Comparison of ENCODE assay signal across 9 cellular contexts in the genomic region with DNA sequence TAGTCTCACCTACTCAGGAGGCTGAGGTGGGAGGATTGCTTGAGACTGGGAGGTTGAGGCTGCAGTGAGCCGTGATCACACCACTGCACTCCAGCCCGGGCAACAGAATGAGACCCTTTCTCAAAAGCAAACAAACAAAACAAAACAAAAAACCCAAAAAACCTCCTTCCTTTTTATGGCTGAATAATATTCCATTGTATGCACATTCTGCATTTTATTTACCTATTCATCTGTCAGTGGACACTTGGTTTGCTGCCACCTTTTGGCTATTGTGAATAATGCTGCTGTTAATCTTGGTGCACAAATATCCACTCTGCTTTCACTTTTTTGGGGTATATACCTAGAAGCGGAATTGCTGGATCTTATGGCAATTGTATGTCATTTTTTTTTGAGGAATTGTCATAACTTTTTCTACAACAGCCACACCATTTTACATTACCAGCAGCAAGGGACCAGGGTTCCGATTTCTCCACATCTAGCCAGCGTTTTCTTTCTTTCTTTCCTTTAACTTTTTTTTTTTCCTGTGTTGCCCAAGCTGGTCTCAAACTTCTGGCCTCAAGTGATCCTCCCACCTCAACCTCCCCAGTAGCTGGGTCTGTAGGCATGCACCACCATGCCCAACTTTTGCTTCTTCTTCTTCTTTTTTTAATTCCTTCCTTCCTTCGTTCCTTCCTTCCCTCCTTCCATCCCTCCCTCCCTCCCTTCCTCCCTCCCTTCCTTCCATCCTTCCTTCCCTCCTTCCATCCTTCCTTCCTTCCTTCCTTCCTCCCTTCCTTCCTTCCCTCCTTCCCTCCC. TPM values are rescaled to one million over a fixed set of nuclear protein-coding genes. Genes with fewer than 3 reads are reported as not detected.
DNase-seq lines count a peak whose midpoint lies in the region; ATAC-seq and TF ChIP-seq lines count a peak whose summit lies in the region.
"Had no signal": no experiment of that assay in that cellular context is flagged by ENCODE, and none has a peak within 500 bp of the region (broad histone marks: within the 10 kb centered on the region; RNA-seq: fewer than 3 reads in every experiment).

No MANE protein-coding gene starts in this region.

- peak overlapping the region in 1 of 7 donors; percentile 57 for H3K27ac Mint-ChIP-seq in CD4-positive, alpha-beta memory T cell
- no peak overlapping the region for H3K27ac Mint-ChIP-seq in stimulated activated effector memory CD8-positive, alpha-beta T cell treated with anti-CD3 and anti-CD28 coated beads, Interleukin-12 subunit alpha, Interleukin-12 subunit beta, amount 100 ng/mL, for 72 hours
- H3K27ac Mint-ChIP-seq: IgD-negative memory B cell had no signal

- peaks cover 0 to 9% of the 10 kb centered on the region in 2 donors for H3K36me3 Mint-ChIP-seq in CD4-positive, alpha-beta memory T cell
- no peaks in the 10 kb centered on the region for H3K36me3 Mint-ChIP-seq in stimulated activated effector memory CD8-positive, alpha-beta T cell treated with anti-CD3 and anti-CD28 coated beads, Interleukin-12 subunit alpha, Interleukin-12 subunit beta, amount 100 ng/mL, for 72 hours

- peaks cover 0 to 5% (median 2%) of the 10 kb centered on the region in 4 donors for H3K4me1 Mint-ChIP-seq in CD4-positive, alpha-beta memory T cell
- peaks cover 6% of the 10 kb centered on the region for H3K4me1 Mint-ChIP-seq in stimulated activated effector memory CD8-positive, alpha-beta T cell treated with anti-CD3 and anti-CD28 coated beads, Interleukin-12 subunit alpha, Interleukin-12 subunit beta, amount 100 ng/mL, for 72 hours
- H3K4me1 Mint-ChIP-seq: IgD-negative memory B cell had no signal

- H3K4me3 ChIP-seq in CD4-positive, alpha-beta memory T cell (ENCODE audit: low read length in 2 of 2) = no peak overlapping the region
- H3K4me3 ChIP-seq in HCT116 (replicated peaks in 1 of 2; ENCODE audit: low read depth in 1 of 2, low read length in 2 of 2) (peak overlapping the region in 1 of 2 experiments; percentile 3; a peak in 1 of 4 replicates), adipocyte (ENCODE audit: low read length) (no peak overlapping the region), lung (no peak overlapping the region)

- no peaks in the 10 kb centered on the region for H4K20me1 ChIP-seq in HCT116 (ENCODE audit: insufficient read depth)

- no peaks in the 10 kb centered on the region for H3K9me2 ChIP-seq in HCT116 (ENCODE audit: insufficient read depth)

- no TSS peak for BruUV-seq in HCT116 (replicated peaks; lab: Mats Ljungman, UMichigan)

- H3K27me3 ChIP-seq in CD4-positive, alpha-beta memory T cell (ENCODE audit: insufficient read depth, low read length) = peaks cover 7% of the 10 kb centered on the region
- peaks cover 15% of the 10 kb centered on the region; the same call in 1 of the 2 replicates for H3K27me3 ChIP-seq in HCT116 (ENCODE audit: insufficient read depth, low read length)
- H3K27me3 ChIP-seq in adipocyte (replicated peaks; ENCODE audit: control insufficient read depth, insufficient read depth, low read length) = peaks cover 31% of the 10 kb centered on the region
- H3K27me3 ChIP-seq in lung (ENCODE audit: control insufficient read depth, insufficient read depth) = peaks cover 14% of the 10 kb centered on the region

- intact Hi-C loops in CD4-positive, alpha-beta memory T cell (cut with micrococcal nuclease) = loop anchor here (1.0 to 2.0 kb wide), 2 partner anchors 226 to 492 kb away; no protein-coding TSS in a partner anchor
- intact Hi-C loops in HCT116 (cut with micrococcal nuclease) = loop anchor here (5.0 kb wide), 1 partner anchor 222 kb away; a partner anchor contains a TSS

- TF ChIP-seq POLR2A in HCT116 (IDR thresholded peaks at IDR 0.05; ENCODE audit: borderline replicate concordance, extremely low read depth, insufficient read depth, insufficient read length) = no peak

- peaks cover 0 to 1% of the 10 kb centered on the region in 2 donors for H3K9me3 ChIP-seq in CD4-positive, alpha-beta memory T cell (ENCODE audit: control insufficient read depth in 1 of 2, low read length in 2 of 2)
- peaks cover 0 to 13% of the 10 kb centered on the region in 2 experiments; a peak in 2 of 4 replicates for H3K9me3 ChIP-seq in HCT116 (ENCODE audit: control insufficient read depth in 1 of 2, insufficient read depth in 1 of 2, low read depth in 1 of 2, low read length in 2 of 2)
- peaks cover 22% of the 10 kb centered on the region for H3K9me3 ChIP-seq in adipocyte (ENCODE audit: control insufficient read depth, low read length)
- peaks cover 0 to 19% of the 10 kb centered on the region in 2 donors for H3K9me3 ChIP-seq in lung (ENCODE audit: control insufficient read depth in 2 of 2, insufficient read depth in 1 of 2, low read length in 1 of 2)

- peak in 4 of 5 donors; percentile 24 to 34 (median 30) for DNase-seq in CD4-positive, alpha-beta memory T cell
- DNase-seq in HCT116 (ENCODE audit: low read depth, low spot score) (peak; percentile 21), adipocyte (ENCODE audit: low read depth) (peak; percentile 51), lung (ENCODE audit: low spot score) (no peak), amygdala (lab: John Stamatoyannopoulos, UW) (no peak), NCI-H1048 (lab: John Stamatoyannopoulos, UW) (no peak)
- no peak for DNase-seq in stimulated activated effector memory CD8-positive, alpha-beta T cell treated with anti-CD3 and anti-CD28 coated beads, Interleukin-12 subunit alpha, Interleukin-12 subunit beta, amount 100 ng/mL, for 72 hours (ENCODE audit: low spot score in 2 of 2)

- WGBS in lung, 2 donors = 85 to 92% methylated on average over 6 of the region's 6 CpGs

- H3K9ac ChIP-seq in HCT116 (ENCODE audit: low read length) = no peak overlapping the region
- H3K9ac ChIP-seq in adipocyte (ENCODE audit: low read length) = no peak overlapping the region

- TF ChIP-seq RAD21 in HCT116 (IDR thresholded peaks at IDR 0.05; ENCODE audit: low read depth) = peak; percentile 75

- no peak overlapping the region for H2AFZ ChIP-seq in HCT116 (ENCODE audit: low read depth, low read length, poor library complexity, severe bottlenecking)

- H3K4me1 ChIP-seq in CD4-positive, alpha-beta memory T cell (ENCODE audit: insufficient read depth, low read length) = no peaks in the 10 kb centered on the region
- H3K4me1 ChIP-seq in HCT116 (ENCODE audit: control insufficient read depth in 1 of 2, insufficient read depth in 2 of 2, low read length in 2 of 2) (peaks cover 9 to 22% of the 10 kb centered on the region in 2 experiments), adipocyte (ENCODE audit: control insufficient read depth, insufficient read depth, low read length) (peaks cover 6% of the 10 kb centered on the region), lung (ENCODE audit: control insufficient read depth in 2 of 2, insufficient read depth in 2 of 2, low read length in 2 of 2) (no peaks in the 10 kb centered on the region)

- RAD21 ChIA-PET in HCT116 (lab: Charles Lee; ENCODE audit: low non-redundant PET in 1 of 2, low total read pairs in 2 of 2, uncharacterized antibody in 2 of 2, unreplicated experiment in 2 of 2) = no interaction called here

- no peak overlapping the region for H3K27ac ChIP-seq in CD4-positive, alpha-beta memory T cell (ENCODE audit: low read depth, low read length)
- no peak overlapping the region for H3K27ac ChIP-seq in HCT116 (ENCODE audit: low read depth, low read length)
- H3K27ac ChIP-seq in lung (ENCODE audit: low read depth in 1 of 2, low read length in 1 of 2) = no peak overlapping the region

- H3K4me3 Mint-ChIP-seq in CD4-positive, alpha-beta memory T cell = no peak overlapping the region
- H3K4me3 Mint-ChIP-seq in stimulated activated effector memory CD8-positive, alpha-beta T cell treated with anti-CD3 and anti-CD28 coated beads, Interleukin-12 subunit alpha, Interleukin-12 subunit beta, amount 100 ng/mL, for 72 hours = no peak overlapping the region
- H3K4me3 Mint-ChIP-seq: IgD-negative memory B cell had no signal

- H3K27me3 Mint-ChIP-seq in CD4-positive, alpha-beta memory T cell = peaks cover 25 to 48% of the 10 kb centered on the region in 2 donors

- H3K9me3 Mint-ChIP-seq in CD4-positive, alpha-beta memory T cell = peaks cover 2 to 18% (median 11%) of the 10 kb centered on the region in 8 donors
- H3K9me3 Mint-ChIP-seq in stimulated activated effector memory CD8-positive, alpha-beta T cell treated with anti-CD3 and anti-CD28 coated beads, Interleukin-12 subunit alpha, Interleukin-12 subunit beta, amount 100 ng/mL, for 72 hours = peaks cover 2% of the 10 kb centered on the region

- CTCF ChIA-PET in CD4-positive, alpha-beta memory T cell (lab: Charles Lee; ENCODE audit: partially characterized antibody) = interaction anchor here (0.6 to 1.0 kb wide), 4 partner anchors 224 to 1927 kb away, joined by 3 to 11 read pairs (median 4); a partner anchor contains a TSS
- CTCF ChIA-PET in HCT116 (lab: Charles Lee) = no interaction called here

- H3K36me3 ChIP-seq in CD4-positive, alpha-beta memory T cell (ENCODE audit: insufficient read depth, low read length) = no peaks in the 10 kb centered on the region
- H3K36me3 ChIP-seq in HCT116 (ENCODE audit: control insufficient read depth in 1 of 2, insufficient read depth in 2 of 2, low read length in 2 of 2) (no peaks in the 10 kb centered on the region), adipocyte (ENCODE audit: control insufficient read depth, insufficient read depth, low read length, severe bottlenecking) (no peaks in the 10 kb centered on the region), lung (ENCODE audit: control insufficient read depth in 2 of 2, insufficient read depth in 2 of 2, low read length in 2 of 2) (no peaks in the 10 kb centered on the region)

- no peaks in the 10 kb centered on the region for H3K79me2 ChIP-seq in HCT116 (ENCODE audit: insufficient read depth, low read length)

- H3K4me2 ChIP-seq in HCT116 (ENCODE audit: low read length) = peak overlapping the region; percentile 54

- TF ChIP-seq CTCF in HCT116 (IDR thresholded peaks at IDR 0.05 in 2 of 3, conservative IDR thresholded peaks at IDR 0.05 in 1 of 3; ENCODE audit: borderline replicate concordance in 1 of 3, insufficient read depth in 1 of 3, low read depth in 2 of 3, low read length in 2 of 3) (peak; percentile 68 to 77 (median 70); a peak in 5 of 6 replicates), lung (IDR thresholded peaks at IDR 0.05; ENCODE audit: control extremely low read depth, extremely low read depth) (peak; percentile 35)

- ATAC-seq in HCT116 (peak; percentile 54; the same call in 1 of the 2 replicates), lung (ENCODE audit: insufficient read depth, low FRiP score) (no peak), HG02610 (IDR thresholded peaks at IDR 0.05; ENCODE audit: unreplicated experiment) (no peak)
- ATAC-seq in stimulated activated effector memory CD8-positive, alpha-beta T cell treated with anti-CD3 and anti-CD28 coated beads, Interleukin-12 subunit alpha, Interleukin-12 subunit beta, amount 100 ng/mL, for 72 hours = no peak

- POLR2A ChIA-PET in CD4-positive, alpha-beta memory T cell (lab: Charles Lee; ENCODE audit: partially characterized antibody) = no interaction called here
- POLR2A ChIA-PET in HCT116 (lab: Charles Lee) = no interaction called here

TF ChIP-seq in HCT116, 20 proteins besides CTCF, POLR2A, EP300 and RAD21:
- TF ChIP-seq EGR1 (IDR thresholded peaks at IDR 0.05; ENCODE audit: low read depth) (no peak), CBX3 (IDR thresholded peaks at IDR 0.05; ENCODE audit: low read depth) (peak; percentile 37; the same call in 1 of the 2 replicates)
TF ChIP-seq in HCT116: peak in this region for 1.

RNA-seq across cellular contexts. Expression of a gene that starts 30.6 kb away (rescaled TPM):
- not detected for total RNA-seq in CD4-positive, alpha-beta memory T cell
- not detected for polyA plus RNA-seq in CD4-positive, alpha-beta memory T cell
- not detected for total RNA-seq in HCT116 (2021; ENCODE audit: unreplicated experiment)
- not detected in 2 replicates for polyA plus RNA-seq in HCT116 (2012)
- total RNA-seq in lung = not detected
- polyA plus RNA-seq in lung = not detected
- polyA plus RNA-seq: IgD-negative memory B cell had no signal

Comparison
In these comparisons a context has a peak if more than half of its experiments do, and no peak if none do; other contexts are left out.
1. DNase-seq: peak in CD4-positive, alpha-beta memory T cell (4 of 5), HCT116 (single experiment) and adipocyte (single experiment); none in lung (single experiment), amygdala (0 of 56), NCI-H1048 (single experiment) and stimulated activated effector memory CD8-positive, alpha-beta T cell treated with anti-CD3 and anti-CD28 coated beads, Interleukin-12 subunit alpha, Interleukin-12 subunit beta, amount 100 ng/mL, for 72 hours (0 of 2).